ENCODE assay signal across 1 cellular context in genomic region chr11:691710-692590, GRCh38.
TF ChIP-seq lines count a peak whose summit lies in the region.

No MANE protein-coding gene starts in this region.

TF ChIP-seq in HepG2, 621 proteins besides CTCF, POLR2A, EP300 and RAD21:
- TF ChIP-seq HOXA3 (CRISPR knock-in tag; IDR thresholded peaks at IDR 0.05) (no peak), KMT2B (CRISPR knock-in tag; IDR thresholded peaks at IDR 0.05) (no peak), ZBED4 (CRISPR knock-in tag; IDR thresholded peaks at IDR 0.05; ENCODE audit: borderline replicate concordance) (no peak), TEAD2 (CRISPR knock-in tag; IDR thresholded peaks at IDR 0.05) (no peak)
